9 cellular contexts compared by ENCODE assay signal in genomic region chr14:75453817-75454434, GRCh38. TPM values are rescaled to one million over a fixed set of nuclear protein-coding genes. Genes with fewer than 3 reads are reported as not detected.
DNase-seq lines count a peak whose midpoint lies in the region; ATAC-seq and TF ChIP-seq lines count a peak whose summit lies in the region.
"Had no signal": no experiment of that assay in that cellular context is flagged by ENCODE, and none has a peak within 500 bp of the region (broad histone marks: within the 10 kb centered on the region; RNA-seq: fewer than 3 reads in every experiment).

No MANE protein-coding gene starts in this region.

- intact Hi-C loops in left ventricle myocardium inferior (cut with micrococcal nuclease) (no loop called here), cardiac septum (cut with DNase I) (no loop called here), left lung (cut with DNase I) (no loop called here), uterus (cut with DNase I; ENCODE audit: low total_unique reads) (no loop called here)

- DNase-seq in left ventricle myocardium inferior (no peak), cardiac septum (ENCODE audit: low spot score) (no peak), RWPE1 (ENCODE audit: low spot score) (no peak), left lung (no peak), uterus (no peak), SK-N-DZ (ENCODE audit: low spot score) (no peak), islet precursor cell (no peak), GM03348 (ENCODE audit: low spot score) (no peak)
- DNase-seq: DND-41 had no signal

- no peak for TF ChIP-seq CTCF in left ventricle myocardium inferior (IDR thresholded peaks at IDR 0.05; ENCODE audit: borderline replicate concordance)
- TF ChIP-seq CTCF in RWPE1 (conservative IDR thresholded peaks at IDR 0.05; ENCODE audit: low read depth) = no peak
- no peak for TF ChIP-seq CTCF in left lung (IDR thresholded peaks at IDR 0.05)
- TF ChIP-seq CTCF in uterus (IDR thresholded peaks at IDR 0.05) = no peak

- H3K36me3 ChIP-seq in left ventricle myocardium inferior (peaks cover 16% of the 10 kb centered on the region), left lung (peaks cover 0 to 52% of the 10 kb centered on the region in 2 donors), uterus (no peaks in the 10 kb centered on the region)

- no peaks in the 10 kb centered on the region for H3K27me3 ChIP-seq in left ventricle myocardium inferior (ENCODE audit: low read depth)
- no peaks in the 10 kb centered on the region for H3K27me3 ChIP-seq in left lung
- no peaks in the 10 kb centered on the region for H3K27me3 ChIP-seq in uterus

- H3K9me3 ChIP-seq in left ventricle myocardium inferior (replicated peaks) (no peaks in the 10 kb centered on the region), left lung (no peaks in the 10 kb centered on the region), uterus (no peaks in the 10 kb centered on the region)

- POLR2A ChIA-PET in RWPE1 (lab: Yijun Ruan, JAX; ENCODE audit: low non-redundant PET) = interaction anchor here (0.8 kb wide), 1 partner anchor 26 kb away, joined by 4 read pairs; the partner anchor contains the start of gene JDP2

- H3K4me1 ChIP-seq in left ventricle myocardium inferior = peaks cover 100% of the 10 kb centered on the region
- peaks cover 45 to 98% of the 10 kb centered on the region in 2 donors for H3K4me1 ChIP-seq in left lung
- H3K4me1 ChIP-seq in uterus = peaks cover 25 to 36% of the 10 kb centered on the region in 2 donors

- H3K27ac ChIP-seq in left ventricle myocardium inferior (replicated peaks) (peak overlapping the region; percentile 85), RWPE1 (peak overlapping the region; percentile 94), left lung (peak overlapping the region; percentile 37 to 70), uterus (peak overlapping the region; percentile 80 to 86)

- ATAC-seq in left lung = no peak

- TF ChIP-seq POLR2A in uterus (IDR thresholded peaks at IDR 0.05) = no peak

- CTCF ChIA-PET in RWPE1 (lab: Yijun Ruan, JAX) = interaction anchor here (0.6 to 3.6 kb wide), 8 partner anchors 11 to 324 kb away, joined by 3 to 14 read pairs (median 3); no protein-coding TSS in a partner anchor

- no peak overlapping the region for H3K4me3 ChIP-seq in left ventricle myocardium inferior
- H3K4me3 ChIP-seq in left lung = no peak overlapping the region
- no peak overlapping the region for H3K4me3 ChIP-seq in uterus

RNA-seq across cellular contexts. Expression of gene JDP2, which starts 26.1 kb away (rescaled TPM):
- total RNA-seq in left ventricle myocardium inferior (21.9 TPM), cardiac septum (13.4 TPM), left lung (10 to 100 TPM; 56.8 to 57.6 TPM), uterus (10 to 100 TPM; 32.9 to 86.8 (median 50.1) TPM)
- 4.4 and 5.8 TPM in 2 replicates for polyA plus RNA-seq in SK-N-DZ (2014; cell fraction: cytosol; rRNA removed)
- 3.3 and 3.5 TPM in 2 replicates for polyA plus RNA-seq in SK-N-DZ (2014; cell fraction: nucleus; rRNA removed)
